ENCODE assay signal across 9 cellular contexts in genomic region chr2:74119912-74120825, GRCh38. TPM values are rescaled to one million over a fixed set of nuclear protein-coding genes. Genes with fewer than 3 reads are reported as not detected.
DNase-seq lines count a peak whose midpoint lies in the region; ATAC-seq and TF ChIP-seq lines count a peak whose summit lies in the region.
"Had no signal": no experiment of that assay in that cellular context is flagged by ENCODE, and none has a peak within 500 bp of the region (broad histone marks: within the 10 kb centered on the region; RNA-seq: fewer than 3 reads in every experiment).

No MANE protein-coding gene starts in this region.

- peaks cover 8% of the 10 kb centered on the region for H3K4me1 Mint-ChIP-seq in CD14-positive monocyte
- H3K4me1 Mint-ChIP-seq: neural crest cell had no signal

- peak; percentile 63 for DNase-seq in CD14-positive monocyte (ENCODE audit: low spot score)
- DNase-seq in GM19238 (ENCODE audit: insufficient read length, low spot score): peak; percentile 96
- DNase-seq in NCI-H748 treated with DMSO at 0.1 percent for 48 hours (lab: John Stamatoyannopoulos, UW): peak; percentile 25
- peak; percentile 72 to 83 (median 79) for DNase-seq in activated CD8-positive, alpha-beta memory T cell treated with anti-CD3 and anti-CD28 coated beads for 48 hours (ENCODE audit: low read depth in 2 of 3, low spot score in 2 of 3)
- DNase-seq in mesenteric fat pad (ENCODE audit: low spot score): peak; percentile 94
- peak; percentile 65 to 68 for DNase-seq in stimulated activated CD8-positive, alpha-beta memory T cell treated with anti-CD3 and anti-CD28 coated beads, Interleukin-15, amount 100 ng/mL, for 4 hours (ENCODE audit: low read depth in 2 of 2)

- peak; percentile 59 for TF ChIP-seq CTCF in CD14-positive monocyte (IDR thresholded peaks at IDR 0.05)

- H3K4me3 ChIP-seq in endocrine pancreas (ENCODE audit: control insufficient read depth, insufficient read depth, low read length): peak overlapping the region; percentile 82

- peak overlapping the region; percentile 83 to 92 for H3K4me3 Mint-ChIP-seq in CD14-positive monocyte
- H3K4me3 Mint-ChIP-seq: neural crest cell had no signal

- H3K36me3 Mint-ChIP-seq in CD14-positive monocyte: peaks cover 0 to 3% of the 10 kb centered on the region in 2 donors

- H3K9me3 ChIP-seq in endocrine pancreas (ENCODE audit: control insufficient read depth, low read length): no peaks in the 10 kb centered on the region

- peak; percentile 97 for ATAC-seq in HG03439 (IDR thresholded peaks at IDR 0.05; ENCODE audit: unreplicated experiment)

- peak overlapping the region; percentile 55 for H3K9ac ChIP-seq in endocrine pancreas (ENCODE audit: control insufficient read depth, insufficient read depth, low read length)

- no peaks in the 10 kb centered on the region for H3K4me1 ChIP-seq in endocrine pancreas (ENCODE audit: control insufficient read depth, insufficient read depth, low read length)

- H3K9me3 Mint-ChIP-seq in CD14-positive monocyte: peaks cover 22 to 37% (median 35%) of the 10 kb centered on the region in 7 donors
- H3K9me3 Mint-ChIP-seq: neural crest cell had no signal

- H3K27me3 ChIP-seq in endocrine pancreas (ENCODE audit: control insufficient read depth, insufficient read depth, low read length): no peaks in the 10 kb centered on the region

- peak overlapping the region in 6 of 7 donors; percentile 84 to 93 (median 89) for H3K27ac Mint-ChIP-seq in CD14-positive monocyte

- H3K36me3 ChIP-seq in endocrine pancreas (ENCODE audit: control insufficient read depth, insufficient read depth, low read length): no peaks in the 10 kb centered on the region

- peaks cover 2 to 12% (median 9%) of the 10 kb centered on the region in 3 donors for H3K27me3 Mint-ChIP-seq in CD14-positive monocyte (ENCODE audit: low read depth in 3 of 3)

- intact Hi-C loops in CD14-positive monocyte (cut with micrococcal nuclease): no loop called here

RNA-seq across cellular contexts. Expression of gene BOLA3, which starts 27.5 kb away (rescaled TPM):
- polyA plus RNA-seq in CD14-positive monocyte: 1 to 10 TPM; 7.7 to 8.0 TPM
- total RNA-seq in mesenteric fat pad: 42.2 TPM

RNA-seq across cellular contexts. Expression of gene MOB1A, which starts 58.5 kb away (rescaled TPM):
- polyA plus RNA-seq in CD14-positive monocyte: 100 to 1,000 TPM; 285 to 367 TPM
- total RNA-seq in mesenteric fat pad: 109 TPM

Comparison
In these comparisons a context has a peak if more than half of its experiments do, and no peak if none do; other contexts are left out.
1. Peak in every context shown above with its lines: DNase-seq, ATAC-seq and H3K4me3 ChIP-seq.
2. DNase-seq: peak in every context shown above with its lines; median percentile 96 in GM19238; 94 in mesenteric fat pad; 79 in activated CD8-positive, alpha-beta memory T cell treated with anti-CD3 and anti-CD28 coated beads for 48 hours; 66 in stimulated activated CD8-positive, alpha-beta memory T cell treated with anti-CD3 and anti-CD28 coated beads, Interleukin-15, amount 100 ng/mL, for 4 hours; 63 in CD14-positive monocyte; 25 in NCI-H748 treated with DMSO at 0.1 percent for 48 hours.